ENCODE assay signal across 1 cellular context in the genomic region with DNA sequence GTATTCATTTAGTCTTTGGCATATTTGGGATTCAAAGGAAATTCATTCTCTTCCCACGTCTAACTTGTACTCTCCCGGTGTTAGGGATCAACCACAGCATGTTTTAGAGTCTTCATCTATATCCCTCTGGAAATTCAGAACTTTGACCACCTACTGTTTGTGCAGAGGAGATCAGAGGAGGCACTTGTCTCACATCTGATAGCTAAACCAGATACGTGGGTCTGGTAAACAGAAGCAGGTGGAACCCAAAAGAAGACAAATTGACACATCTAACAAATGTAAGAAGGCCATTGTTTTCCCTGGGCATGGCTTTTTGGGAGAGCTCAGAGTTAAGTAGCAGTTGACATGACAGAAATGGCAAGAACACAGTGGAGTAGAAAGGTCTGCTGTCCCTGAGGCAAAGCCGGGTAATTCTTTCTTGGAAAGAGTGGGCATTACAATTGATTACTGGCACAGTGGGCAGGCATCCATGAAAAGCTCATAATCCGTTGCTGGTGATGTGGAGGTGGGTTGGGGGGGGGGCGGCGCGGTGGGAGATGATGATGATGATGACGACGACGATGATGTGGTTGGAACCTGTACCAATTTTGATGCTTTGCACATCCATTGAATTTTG.
TF ChIP-seq lines count a peak whose summit lies in the region.

No MANE protein-coding gene starts in this region.

TF ChIP-seq in HepG2, 621 proteins besides CTCF, POLR2A, EP300 and RAD21 (continued from another document):
- no peak for TF ChIP-seq ZNF512B (CRISPR knock-in tag; IDR thresholded peaks at IDR 0.05; ENCODE audit: borderline replicate concordance)
- TF ChIP-seq, protein P1, sequence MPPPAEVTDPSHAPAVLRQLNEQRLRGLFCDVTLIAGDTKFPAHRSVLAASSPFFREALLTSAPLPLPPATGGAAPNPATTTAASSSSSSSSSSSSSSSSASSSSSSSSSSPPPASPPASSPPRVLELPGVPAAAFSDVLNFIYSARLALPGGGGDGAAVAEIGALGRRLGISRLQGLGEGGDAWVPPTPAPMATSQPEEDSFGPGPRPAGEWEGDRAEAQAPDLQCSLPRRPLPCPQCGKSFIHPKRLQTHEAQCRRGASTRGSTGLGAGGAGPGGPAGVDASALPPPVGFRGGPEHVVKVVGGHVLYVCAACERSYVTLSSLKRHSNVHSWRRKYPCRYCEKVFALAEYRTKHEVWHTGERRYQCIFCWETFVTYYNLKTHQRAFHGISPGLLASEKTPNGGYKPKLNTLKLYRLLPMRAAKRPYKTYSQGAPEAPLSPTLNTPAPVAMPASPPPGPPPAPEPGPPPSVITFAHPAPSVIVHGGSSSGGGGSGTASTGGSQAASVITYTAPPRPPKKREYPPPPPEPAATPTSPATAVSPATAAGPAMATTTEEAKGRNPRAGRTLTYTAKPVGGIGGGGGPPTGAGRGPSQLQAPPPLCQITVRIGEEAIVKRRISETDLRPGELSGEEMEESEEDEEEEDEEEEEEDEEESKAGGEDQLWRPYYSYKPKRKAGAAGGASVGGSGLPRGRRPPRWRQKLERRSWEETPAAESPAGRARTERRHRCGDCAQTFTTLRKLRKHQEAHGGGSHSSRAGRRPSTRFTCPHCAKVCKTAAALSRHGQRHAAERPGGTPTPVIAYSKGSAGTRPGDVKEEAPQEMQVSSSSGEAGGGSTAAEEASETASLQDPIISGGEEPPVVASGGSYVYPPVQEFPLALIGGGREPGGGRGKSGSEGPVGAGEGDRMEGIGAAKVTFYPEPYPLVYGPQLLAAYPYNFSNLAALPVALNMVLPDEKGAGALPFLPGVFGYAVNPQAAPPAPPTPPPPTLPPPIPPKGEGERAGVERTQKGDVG (CRISPR knock-in tag; IDR thresholded peaks at IDR 0.05; ENCODE audit: borderline replicate concordance) = no peak
- no peak for TF ChIP-seq CAMTA2 (CRISPR knock-in tag; IDR thresholded peaks at IDR 0.05; ENCODE audit: borderline replicate concordance)
- peak; percentile 32; the same call in 1 of the 2 replicates for TF ChIP-seq ZNF362 (CRISPR knock-in tag; IDR thresholded peaks at IDR 0.05; ENCODE audit: borderline replicate concordance)
- TF ChIP-seq SMARCE1 (IDR thresholded peaks at IDR 0.05; ENCODE audit: borderline replicate concordance) = no peak
- TF ChIP-seq, protein P2, sequence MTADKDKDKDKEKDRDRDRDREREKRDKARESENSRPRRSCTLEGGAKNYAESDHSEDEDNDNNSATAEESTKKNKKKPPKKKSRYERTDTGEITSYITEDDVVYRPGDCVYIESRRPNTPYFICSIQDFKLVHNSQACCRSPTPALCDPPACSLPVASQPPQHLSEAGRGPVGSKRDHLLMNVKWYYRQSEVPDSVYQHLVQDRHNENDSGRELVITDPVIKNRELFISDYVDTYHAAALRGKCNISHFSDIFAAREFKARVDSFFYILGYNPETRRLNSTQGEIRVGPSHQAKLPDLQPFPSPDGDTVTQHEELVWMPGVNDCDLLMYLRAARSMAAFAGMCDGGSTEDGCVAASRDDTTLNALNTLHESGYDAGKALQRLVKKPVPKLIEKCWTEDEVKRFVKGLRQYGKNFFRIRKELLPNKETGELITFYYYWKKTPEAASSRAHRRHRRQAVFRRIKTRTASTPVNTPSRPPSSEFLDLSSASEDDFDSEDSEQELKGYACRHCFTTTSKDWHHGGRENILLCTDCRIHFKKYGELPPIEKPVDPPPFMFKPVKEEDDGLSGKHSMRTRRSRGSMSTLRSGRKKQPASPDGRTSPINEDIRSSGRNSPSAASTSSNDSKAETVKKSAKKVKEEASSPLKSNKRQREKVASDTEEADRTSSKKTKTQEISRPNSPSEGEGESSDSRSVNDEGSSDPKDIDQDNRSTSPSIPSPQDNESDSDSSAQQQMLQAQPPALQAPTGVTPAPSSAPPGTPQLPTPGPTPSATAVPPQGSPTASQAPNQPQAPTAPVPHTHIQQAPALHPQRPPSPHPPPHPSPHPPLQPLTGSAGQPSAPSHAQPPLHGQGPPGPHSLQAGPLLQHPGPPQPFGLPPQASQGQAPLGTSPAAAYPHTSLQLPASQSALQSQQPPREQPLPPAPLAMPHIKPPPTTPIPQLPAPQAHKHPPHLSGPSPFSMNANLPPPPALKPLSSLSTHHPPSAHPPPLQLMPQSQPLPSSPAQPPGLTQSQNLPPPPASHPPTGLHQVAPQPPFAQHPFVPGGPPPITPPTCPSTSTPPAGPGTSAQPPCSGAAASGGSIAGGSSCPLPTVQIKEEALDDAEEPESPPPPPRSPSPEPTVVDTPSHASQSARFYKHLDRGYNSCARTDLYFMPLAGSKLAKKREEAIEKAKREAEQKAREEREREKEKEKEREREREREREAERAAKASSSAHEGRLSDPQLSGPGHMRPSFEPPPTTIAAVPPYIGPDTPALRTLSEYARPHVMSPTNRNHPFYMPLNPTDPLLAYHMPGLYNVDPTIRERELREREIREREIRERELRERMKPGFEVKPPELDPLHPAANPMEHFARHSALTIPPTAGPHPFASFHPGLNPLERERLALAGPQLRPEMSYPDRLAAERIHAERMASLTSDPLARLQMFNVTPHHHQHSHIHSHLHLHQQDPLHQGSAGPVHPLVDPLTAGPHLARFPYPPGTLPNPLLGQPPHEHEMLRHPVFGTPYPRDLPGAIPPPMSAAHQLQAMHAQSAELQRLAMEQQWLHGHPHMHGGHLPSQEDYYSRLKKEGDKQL (CRISPR knock-in tag; IDR thresholded peaks at IDR 0.05; ENCODE audit: low read depth) = peak; percentile 92
- 0 out of 2 replicates have a peak, but pooled peaks have one; percentile 39 for TF ChIP-seq ZNF556 (CRISPR knock-in tag; IDR thresholded peaks at IDR 0.05; ENCODE audit: borderline replicate concordance)
- no peak for TF ChIP-seq TAF15 (IDR thresholded peaks at IDR 0.05; ENCODE audit: low read depth, low read length, poor library complexity, severe bottlenecking)
- TF ChIP-seq ESRRA (CRISPR knock-in tag; IDR thresholded peaks at IDR 0.05; ENCODE audit: low read depth) = no peak
- TF ChIP-seq ZNF501 (CRISPR knock-in tag; IDR thresholded peaks at IDR 0.05) = no peak
- peak; percentile 70; the same call in 1 of the 2 replicates for TF ChIP-seq ATF1 (CRISPR knock-in tag; IDR thresholded peaks at IDR 0.05)
- no peak for TF ChIP-seq ZFP82 (CRISPR knock-in tag; IDR thresholded peaks at IDR 0.05; ENCODE audit: borderline replicate concordance)
- no peak for TF ChIP-seq TOPORS (CRISPR knock-in tag; IDR thresholded peaks at IDR 0.05)
- TF ChIP-seq ZNF792 (CRISPR knock-in tag; IDR thresholded peaks at IDR 0.05) = peak; percentile 84
- TF ChIP-seq MTF2 (CRISPR knock-in tag; IDR thresholded peaks at IDR 0.05; ENCODE audit: borderline replicate concordance) = no peak
- TF ChIP-seq, protein P3, sequence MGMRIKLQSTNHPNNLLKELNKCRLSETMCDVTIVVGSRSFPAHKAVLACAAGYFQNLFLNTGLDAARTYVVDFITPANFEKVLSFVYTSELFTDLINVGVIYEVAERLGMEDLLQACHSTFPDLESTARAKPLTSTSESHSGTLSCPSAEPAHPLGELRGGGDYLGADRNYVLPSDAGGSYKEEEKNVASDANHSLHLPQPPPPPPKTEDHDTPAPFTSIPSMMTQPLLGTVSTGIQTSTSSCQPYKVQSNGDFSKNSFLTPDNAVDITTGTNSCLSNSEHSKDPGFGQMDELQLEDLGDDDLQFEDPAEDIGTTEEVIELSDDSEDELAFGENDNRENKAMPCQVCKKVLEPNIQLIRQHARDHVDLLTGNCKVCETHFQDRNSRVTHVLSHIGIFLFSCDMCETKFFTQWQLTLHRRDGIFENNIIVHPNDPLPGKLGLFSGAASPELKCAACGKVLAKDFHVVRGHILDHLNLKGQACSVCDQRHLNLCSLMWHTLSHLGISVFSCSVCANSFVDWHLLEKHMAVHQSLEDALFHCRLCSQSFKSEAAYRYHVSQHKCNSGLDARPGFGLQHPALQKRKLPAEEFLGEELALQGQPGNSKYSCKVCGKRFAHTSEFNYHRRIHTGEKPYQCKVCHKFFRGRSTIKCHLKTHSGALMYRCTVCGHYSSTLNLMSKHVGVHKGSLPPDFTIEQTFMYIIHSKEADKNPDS (CRISPR knock-in tag; IDR thresholded peaks at IDR 0.05) = no peak
- peak; percentile 38; the same call in 1 of the 2 replicates for TF ChIP-seq KLF6 (CRISPR knock-in tag; IDR thresholded peaks at IDR 0.05)
- TF ChIP-seq HDAC2 (CRISPR knock-in tag; IDR thresholded peaks at IDR 0.05) = peak; percentile 94
- TF ChIP-seq ZNF251 (CRISPR knock-in tag; IDR thresholded peaks at IDR 0.05) = no peak
- TF ChIP-seq, protein P4, sequence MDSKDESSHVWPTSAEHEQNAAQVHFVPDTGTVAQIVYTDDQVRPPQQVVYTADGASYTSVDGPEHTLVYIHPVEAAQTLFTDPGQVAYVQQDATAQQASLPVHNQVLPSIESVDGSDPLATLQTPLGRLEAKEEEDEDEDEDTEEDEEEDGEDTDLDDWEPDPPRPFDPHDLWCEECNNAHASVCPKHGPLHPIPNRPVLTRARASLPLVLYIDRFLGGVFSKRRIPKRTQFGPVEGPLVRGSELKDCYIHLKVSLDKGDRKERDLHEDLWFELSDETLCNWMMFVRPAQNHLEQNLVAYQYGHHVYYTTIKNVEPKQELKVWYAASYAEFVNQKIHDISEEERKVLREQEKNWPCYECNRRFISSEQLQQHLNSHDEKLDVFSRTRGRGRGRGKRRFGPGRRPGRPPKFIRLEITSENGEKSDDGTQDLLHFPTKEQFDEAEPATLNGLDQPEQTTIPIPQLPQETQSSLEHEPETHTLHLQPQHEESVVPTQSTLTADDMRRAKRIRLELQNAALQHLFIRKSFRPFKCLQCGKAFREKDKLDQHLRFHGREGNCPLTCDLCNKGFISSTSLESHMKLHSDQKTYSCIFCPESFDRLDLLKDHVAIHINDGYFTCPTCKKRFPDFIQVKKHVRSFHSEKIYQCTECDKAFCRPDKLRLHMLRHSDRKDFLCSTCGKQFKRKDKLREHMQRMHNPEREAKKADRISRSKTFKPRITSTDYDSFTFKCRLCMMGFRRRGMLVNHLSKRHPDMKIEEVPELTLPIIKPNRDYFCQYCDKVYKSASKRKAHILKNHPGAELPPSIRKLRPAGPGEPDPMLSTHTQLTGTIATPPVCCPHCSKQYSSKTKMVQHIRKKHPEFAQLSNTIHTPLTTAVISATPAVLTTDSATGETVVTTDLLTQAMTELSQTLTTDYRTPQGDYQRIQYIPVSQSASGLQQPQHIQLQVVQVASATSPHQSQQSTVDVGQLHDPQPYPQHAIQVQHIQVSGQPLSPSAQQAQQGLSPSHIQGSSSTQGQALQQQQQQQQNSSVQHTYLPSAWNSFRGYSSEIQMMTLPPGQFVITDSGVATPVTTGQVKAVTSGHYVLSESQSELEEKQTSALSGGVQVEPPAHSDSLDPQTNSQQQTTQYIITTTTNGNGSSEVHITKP (CRISPR knock-in tag; IDR thresholded peaks at IDR 0.05; ENCODE audit: low read depth) = no peak
- no peak for TF ChIP-seq ZBTB10 (CRISPR knock-in tag; IDR thresholded peaks at IDR 0.05; ENCODE audit: borderline replicate concordance)
- no peak for TF ChIP-seq IRF9 (CRISPR knock-in tag; IDR thresholded peaks at IDR 0.05; ENCODE audit: borderline replicate concordance)
- TF ChIP-seq, protein P5, sequence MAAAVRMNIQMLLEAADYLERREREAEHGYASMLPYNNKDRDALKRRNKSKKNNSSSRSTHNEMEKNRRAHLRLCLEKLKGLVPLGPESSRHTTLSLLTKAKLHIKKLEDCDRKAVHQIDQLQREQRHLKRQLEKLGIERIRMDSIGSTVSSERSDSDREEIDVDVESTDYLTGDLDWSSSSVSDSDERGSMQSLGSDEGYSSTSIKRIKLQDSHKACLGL (CRISPR knock-in tag; IDR thresholded peaks at IDR 0.05) = no peak
